ENCODE assay signal across 31 cellular contexts in the genomic region with DNA sequence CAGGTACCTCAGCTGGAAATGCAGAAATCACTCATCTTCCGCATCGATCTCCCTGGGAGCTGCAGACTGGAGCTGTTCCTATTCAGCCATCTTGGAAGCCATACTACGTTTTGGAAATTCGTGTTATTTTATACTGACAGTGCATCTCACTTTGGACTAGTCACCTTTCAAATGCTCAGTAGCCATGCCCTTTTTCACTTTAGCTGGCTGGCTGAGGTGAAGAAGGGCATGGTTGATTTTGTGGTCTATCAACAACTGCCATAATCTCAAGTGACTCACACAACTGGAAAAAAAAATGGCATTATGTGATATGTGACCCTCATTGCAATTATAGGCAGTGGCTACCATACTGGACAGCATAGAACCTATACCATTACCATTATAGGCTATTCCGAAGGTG.
"Had no signal": no experiment of that assay in that cellular context is flagged by ENCODE, and none has a peak within 500 bp of the region (broad histone marks: within the 10 kb centered on the region; RNA-seq: fewer than 3 reads in every experiment).

No MANE protein-coding gene starts in this region.

- H3K36me3 ChIP-seq: ascending aorta, cardiac muscle cell, SJCRH30, WERI-Rb-1 had no signal

- ATAC-seq: Panc1 had no signal

- H3K9me3 ChIP-seq: ascending aorta, SJCRH30 had no signal

- H3K9me3 Mint-ChIP-seq: central memory CD8-positive, alpha-beta T cell; IgD-negative memory B cell had no signal

- H3K27ac ChIP-seq: ascending aorta, cardiac muscle cell, SJCRH30, SK-N-MC, WERI-Rb-1 had no signal

- H3K4me1 ChIP-seq: ascending aorta, SJCRH30 had no signal

- H3K4me1 Mint-ChIP-seq: central memory CD8-positive, alpha-beta T cell had no signal

- H3K36me3 Mint-ChIP-seq: activated naive CD8-positive, alpha-beta T cell; IgD-negative memory B cell had no signal

- H3K4me3 Mint-ChIP-seq: activated naive CD8-positive, alpha-beta T cell; central memory CD8-positive, alpha-beta T cell had no signal

- DNase-seq: activated CD4-positive, alpha-beta T cell treated with anti-CD3 and anti-CD28 coated beads for 1 hour; activated CD4-positive, alpha-beta T cell treated with anti-CD3 and anti-CD28 coated beads for 48 hours; activated CD4-positive, CD25-positive, alpha-beta regulatory T cell; activated CD8-positive, alpha-beta memory T cell treated with anti-CD3 and anti-CD28 coated beads, Interleukin-2, amount 50 U/mL, for 4 hours; activated gamma-delta T cell; activated naive CD4-positive, alpha-beta T cell treated with Interleukin-2 at 50 U/mL for 16 hours; activated T-cell treated with anti-CD3 and anti-CD28 coated beads, Interleukin-2, amount 50 U/mL, for 48 hours; amygdala; Kasumi-1; KG1; MM.1S; NCI-H1048; NCI-H1105 treated with DMSO at 0.1 percent for 48 hours; NCI-H1436; NCI-H1694; NCI-H1930; NCI-H2081 treated with DMSO at 0.1 percent for 48 hours; NCI-H345; NCI-H524 treated with DMSO at 0.1 percent for 48 hours; SHP77; SJCRH30; T1000; WERI-Rb-1 had no signal

- H3K27me3 Mint-ChIP-seq: IgD-negative memory B cell had no signal

- H3K27ac Mint-ChIP-seq: activated naive CD8-positive, alpha-beta T cell; activated T-helper 2 cell treated with anti-CD3 and anti-CD28 coated beads, Interferon-gamma antibody, Interleukin-2, Interleukin-4, amounts not matched to agents 10 μg/mL and 5 μg/mL and 100 μg/mL, durations not matched to agents 14 hours and 24 hours and 36 hours; IgD-negative memory B cell had no signal

- H3K4me3 ChIP-seq: ascending aorta, cardiac muscle cell, SJCRH30, SK-N-MC had no signal

- H3K27me3 ChIP-seq: ascending aorta, cardiac muscle cell, SJCRH30 had no signal
